In the genomic region with DNA sequence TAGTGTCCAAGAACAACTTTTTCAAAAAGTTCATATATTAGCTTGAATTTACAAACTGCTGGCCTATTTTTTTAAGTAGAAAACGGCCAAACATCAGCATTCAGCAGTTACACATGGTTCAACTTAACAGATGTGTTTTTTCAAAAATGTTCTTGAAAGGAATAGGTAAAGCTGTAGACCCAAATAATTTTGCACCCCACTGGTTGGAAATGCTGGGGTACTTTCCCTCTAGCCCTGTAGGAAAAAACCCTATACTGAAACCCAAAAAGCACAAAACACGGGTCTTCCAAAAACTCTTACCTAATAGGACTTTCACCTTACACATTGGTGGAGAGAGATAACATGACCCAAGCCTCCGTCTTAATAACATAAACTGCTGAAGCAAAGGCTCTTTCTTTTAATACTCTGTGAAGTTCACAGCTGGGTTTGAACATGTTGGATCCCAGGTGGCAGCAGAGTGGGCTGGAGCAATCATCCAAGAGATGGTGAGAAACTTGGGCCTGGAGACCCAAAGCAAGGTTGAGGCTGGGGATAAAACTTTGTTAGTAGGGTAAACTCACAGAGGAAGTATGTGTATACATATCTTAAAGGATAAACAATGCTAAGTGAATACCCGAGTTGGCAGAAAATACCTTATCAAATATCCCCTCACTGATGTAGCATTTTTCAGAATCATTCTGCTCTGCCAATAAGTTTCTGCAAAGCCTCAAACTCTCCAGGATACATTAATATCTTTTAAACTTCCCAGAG, we compare ENCODE assay signal across 8 cellular contexts. TPM values are rescaled to one million over a fixed set of nuclear protein-coding genes. Genes with fewer than 3 reads are reported as not detected.
DNase-seq lines count a peak whose midpoint lies in the region; ATAC-seq, FAIRE-seq and TF ChIP-seq lines count a peak whose summit lies in the region.

No MANE protein-coding gene starts in this region.

- no peaks in the 10 kb centered on the region for H3K9me3 Mint-ChIP-seq in activated naive CD8-positive, alpha-beta T cell (ENCODE audit: low read depth)

- H3K36me3 Mint-ChIP-seq in activated naive CD8-positive, alpha-beta T cell: peaks cover 10% of the 10 kb centered on the region

- H3K4me1 ChIP-seq in heart left ventricle: peaks cover 3 to 60% (median 35%) of the 10 kb centered on the region in 12 donors
- peaks cover 50% of the 10 kb centered on the region for H3K4me1 ChIP-seq in HepG2 (ENCODE audit: insufficient read depth, low read length)
- peaks cover 32% of the 10 kb centered on the region for H3K4me1 ChIP-seq in upper lobe of right lung

- H3K4me3 ChIP-seq in heart left ventricle (peak overlapping the region; percentile 57 to 96 (median 80)), HepG2 (replicated peaks in 1 of 3; ENCODE audit: insufficient read depth in 1 of 3, low read depth in 2 of 3, low read length in 3 of 3) (peak overlapping the region; percentile 46 to 97 (median 79)), upper lobe of right lung (peak overlapping the region; percentile 95)

- peak overlapping the region; percentile 96 for H3K27ac Mint-ChIP-seq in activated naive CD8-positive, alpha-beta T cell

- H3K79me2 ChIP-seq in HepG2 (ENCODE audit: insufficient read depth, low read length): peaks cover 51% of the 10 kb centered on the region

- peak overlapping the region in 11 of 12 donors; percentile 60 to 84 (median 74) for H3K27ac ChIP-seq in heart left ventricle
- H3K27ac ChIP-seq in HepG2 (ENCODE audit: extremely low read length, insufficient read depth, low read length): peak overlapping the region; percentile 94
- H3K27ac ChIP-seq in upper lobe of right lung: peak overlapping the region; percentile 88

- CTCF ChIA-PET in HepG2 (lab: Yijun Ruan, JAX; ENCODE audit: low intra/inter-chr PET ratio, low total read pairs): no interaction called here

- peak overlapping the region; percentile 81 for H3K9ac ChIP-seq in HepG2 (ENCODE audit: insufficient read depth, low read depth, low read length)

- WGBS in heart left ventricle, 4 donors: 43 to 53% (median 51%) methylated on average over 4 of the region's 4 CpGs
- WGBS in HepG2 (ENCODE audit: low lambda C conversion rate): 24% methylated on average over 4 of the region's 4 CpGs

- peak overlapping the region; percentile 99 for H3K4me3 Mint-ChIP-seq in activated naive CD8-positive, alpha-beta T cell

- POLR2A ChIA-PET in HepG2 (lab: Yijun Ruan, JAX): interaction anchor here (0.7 to 2.6 kb wide), 12 partner anchors 10 to 893 kb away, joined by 3 to 20 read pairs (median 4); partner anchors contain the start of genes ANXA7, CFAP70, DNAJB12 and ECD

- in situ Hi-C loops in HepG2 (cut with HindIII; ENCODE audit: extremely low pct_ligation_motif_present, low pct_unique_long_range_greater_than_20kb): no loop called here

- ATAC-seq in heart left ventricle (no peak), left cardiac atrium (no peak), HepG2 (no peak), upper lobe of right lung (no peak), HG03354 (IDR thresholded peaks at IDR 0.05; ENCODE audit: poor library complexity, severe bottlenecking, unreplicated experiment) (no peak)

- no peaks in the 10 kb centered on the region for H3K27me3 Mint-ChIP-seq in activated naive CD8-positive, alpha-beta T cell

- H3K9me3 ChIP-seq in heart left ventricle (no peaks in the 10 kb centered on the region), HepG2 (ENCODE audit: low read length) (no peaks in the 10 kb centered on the region), upper lobe of right lung (no peaks in the 10 kb centered on the region)

- TSS peak; percentile 94 for BruUV-seq in HepG2 (replicated peaks; lab: Mats Ljungman, UMichigan)

- intact Hi-C loops in heart left ventricle (cut with DNase I): no loop called here
- intact Hi-C loops in left cardiac atrium (cut with DNase I): no loop called here
- intact Hi-C loops in HepG2 (cut with micrococcal nuclease; ENCODE audit: unreplicated experiment): loop anchor here (2.0 kb wide), 1 partner anchor 79 kb away; the partner anchor contains the start of genes ECD and FAM149B1
- intact Hi-C loops in upper lobe of right lung (cut with DNase I): no loop called here

- peaks cover 47% of the 10 kb centered on the region for H3K4me1 Mint-ChIP-seq in activated naive CD8-positive, alpha-beta T cell (ENCODE audit: low read depth)

- H4K20me1 ChIP-seq in HepG2 (ENCODE audit: insufficient read depth, low read length): no peaks in the 10 kb centered on the region

- FAIRE-seq in HepG2 (lab: Jason Lieb, UNC): no peak

- TF ChIP-seq EP300 in HepG2 (IDR thresholded peaks at IDR 0.05; ENCODE audit: low read depth in 2 of 2, low read length in 2 of 2): no peak
- TF ChIP-seq EP300 in HepG2 (CRISPR knock-in tag; IDR thresholded peaks at IDR 0.05; ENCODE audit: borderline replicate concordance): no peak

- DNase-seq in heart left ventricle (no peak), left cardiac atrium (no peak), HepG2 (ENCODE audit: low spot score) (no peak), upper lobe of right lung (no peak), NCI-H510A treated with DMSO at 0.1 percent for 48 hours (lab: John Stamatoyannopoulos, UW) (no peak), dedifferentiated amniotic fluid mesenchymal stem cell (ENCODE audit: extremely low spot score) (no peak)

- TF ChIP-seq POLR2A in heart left ventricle (IDR thresholded peaks at IDR 0.05): no peak
- TF ChIP-seq POLR2A in HepG2 (IDR thresholded peaks at IDR 0.05; ENCODE audit: insufficient read depth in 1 of 2, low read depth in 2 of 2, low read length in 2 of 2): no peak

- H3K36me3 ChIP-seq in heart left ventricle: peaks cover 0 to 58% (median 51%) of the 10 kb centered on the region in 9 donors
- H3K36me3 ChIP-seq in HepG2 (replicated peaks in 1 of 2; ENCODE audit: control insufficient read depth in 1 of 2, insufficient read depth in 2 of 2, low read length in 2 of 2): peaks cover 4 to 28% of the 10 kb centered on the region in 2 experiments
- peaks cover 41% of the 10 kb centered on the region for H3K36me3 ChIP-seq in upper lobe of right lung

- H3K4me2 ChIP-seq in HepG2 (ENCODE audit: low read depth, low read length): peak overlapping the region; percentile 79

- H2AFZ ChIP-seq in HepG2 (ENCODE audit: low read length): no peak overlapping the region

- no peak for TF ChIP-seq CTCF in heart left ventricle (IDR thresholded peaks at IDR 0.05)
- TF ChIP-seq CTCF in HepG2 (CRISPR knock-in tag; IDR thresholded peaks at IDR 0.05): no peak
- no peak for TF ChIP-seq CTCF in upper lobe of right lung (IDR thresholded peaks at IDR 0.05)

- H3K27me3 ChIP-seq in heart left ventricle (no peaks in the 10 kb centered on the region), HepG2 (ENCODE audit: control insufficient read depth in 1 of 2, insufficient read depth in 2 of 2, low read length in 2 of 2) (no peaks in the 10 kb centered on the region; a peak in 1 of 5 replicates), upper lobe of right lung (no peaks in the 10 kb centered on the region)

- no peak for TF ChIP-seq RAD21 in HepG2 (CRISPR knock-in tag; IDR thresholded peaks at IDR 0.05)

RNA-seq across cellular contexts. Expression of gene DNAJC9, which starts 0.6 kb away (rescaled TPM):
- 10 to 100 TPM in 1 of 9 donors, 1 to 10 TPM in 8; 6.5 to 11.6 (median 6.8) TPM for total RNA-seq in heart left ventricle
- 1 to 10 TPM; 5.8 to 8.7 TPM for polyA plus RNA-seq in heart left ventricle
- 10 to 100 TPM in 1 of 2 donors, 1 to 10 TPM in 1; 8.8 to 11.5 TPM for total RNA-seq in left cardiac atrium
- total RNA-seq in HepG2 (2016; rRNA removed; fragmentation: Illumina TruSeq; extraction: Trizol): 60.3 and 76.9 TPM in 2 replicates
- 13.2 TPM in 2 replicates for total RNA-seq in HepG2 (2016; cell fraction: cytosol; rRNA removed; fragmentation: Illumina TruSeq; extraction: Trizol; ENCODE audit: low read depth)
- total RNA-seq in HepG2 (2016; cell fraction: insoluble cytoplasmic fraction; rRNA removed; fragmentation: Illumina TruSeq; extraction: Trizol): 60.9 and 80.0 TPM in 2 replicates
- total RNA-seq in HepG2 (2016; cell fraction: membrane; rRNA removed; fragmentation: Illumina TruSeq; extraction: Trizol): 32.4 and 33.9 TPM in 2 replicates
- total RNA-seq in HepG2 (2016; cell fraction: nucleus; rRNA removed; fragmentation: Illumina TruSeq; extraction: Trizol): 36.9 and 43.2 TPM in 2 replicates
- polyA plus RNA-seq in HepG2 (2011; rRNA removed): 13.4 and 15.9 TPM in 2 replicates
- 11.3 and 11.9 TPM in 2 replicates for polyA plus RNA-seq in HepG2 (2011; cell fraction: cytosol; rRNA removed)
- 35.4 and 37.6 TPM in 2 replicates for polyA plus RNA-seq in HepG2 (2011; cell fraction: nucleus; rRNA removed)
- 13.4 and 16.3 TPM in 2 replicates for polyA plus RNA-seq in HepG2 (2012)
- 9.4 and 10.9 TPM in 2 replicates for polyA plus RNA-seq in HepG2 (2016; cell fraction: cytosol; fragmentation: Illumina TruSeq; extraction: Trizol; ENCODE audit: low read depth)
- polyA plus RNA-seq in HepG2 (2016; cell fraction: insoluble cytoplasmic fraction; fragmentation: Illumina TruSeq; extraction: Trizol; ENCODE audit: low read depth): 60.5 and 63.2 TPM in 2 replicates
- polyA plus RNA-seq in HepG2 (2016; cell fraction: membrane; fragmentation: Illumina TruSeq; extraction: Trizol; ENCODE audit: low read depth): 19.3 and 19.6 TPM in 2 replicates
- 59.2 and 60.2 TPM in 2 replicates for polyA plus RNA-seq in HepG2 (2016; cell fraction: nucleus; fragmentation: Illumina TruSeq; extraction: Trizol; ENCODE audit: insufficient read depth, low read depth)
- 17.9 and 39.2 TPM in 2 replicates for polyA minus RNA-seq in HepG2 (2011; rRNA and poly(A)+ RNA removed; ENCODE audit: low replicate concordance)
- 6.5 and 8.3 TPM in 2 replicates for polyA minus RNA-seq in HepG2 (2011; cell fraction: cytosol; rRNA and poly(A)+ RNA removed)
- polyA minus RNA-seq in HepG2 (2011; cell fraction: nucleus; rRNA and poly(A)+ RNA removed): 35.7 and 36.1 TPM in 2 replicates
- total RNA-seq in upper lobe of right lung: 12.4 TPM

RNA-seq across cellular contexts. Expression of gene MRPS16, which starts 4.8 kb away (rescaled TPM):
- total RNA-seq in heart left ventricle (100 to 1,000 TPM in 6 of 9 donors, 10 to 100 TPM in 3; 56.5 to 112 (median 101) TPM), left cardiac atrium (10 to 100 TPM; 78.8 to 82.1 TPM), HepG2 (2016; rRNA removed; fragmentation: Illumina TruSeq; extraction: Trizol) (135 and 189 TPM in 2 replicates), upper lobe of right lung (52.5 TPM)
- polyA plus RNA-seq in heart left ventricle (10 to 100 TPM; 80.5 to 85.8 TPM), HepG2 (2011; rRNA removed) (70.1 and 70.8 TPM in 2 replicates)
- 45.7 and 60.1 TPM in 2 replicates for total RNA-seq in HepG2 (2016; cell fraction: cytosol; rRNA removed; fragmentation: Illumina TruSeq; extraction: Trizol; ENCODE audit: low read depth)
- total RNA-seq in HepG2 (2016; cell fraction: insoluble cytoplasmic fraction; rRNA removed; fragmentation: Illumina TruSeq; extraction: Trizol): 136 and 203 TPM in 2 replicates
- total RNA-seq in HepG2 (2016; cell fraction: membrane; rRNA removed; fragmentation: Illumina TruSeq; extraction: Trizol): 93.5 and 107 TPM in 2 replicates
- 46.1 and 51.7 TPM in 2 replicates for total RNA-seq in HepG2 (2016; cell fraction: nucleus; rRNA removed; fragmentation: Illumina TruSeq; extraction: Trizol)
- 71.9 and 101 TPM in 2 replicates for polyA plus RNA-seq in HepG2 (2011; cell fraction: cytosol; rRNA removed)
- polyA plus RNA-seq in HepG2 (2011; cell fraction: nucleus; rRNA removed): 47.7 and 52.2 TPM in 2 replicates
- polyA plus RNA-seq in HepG2 (2012): 46.9 and 60.5 TPM in 2 replicates
- 72.0 and 95.9 TPM in 2 replicates for polyA plus RNA-seq in HepG2 (2016; cell fraction: cytosol; fragmentation: Illumina TruSeq; extraction: Trizol; ENCODE audit: low read depth)
- polyA plus RNA-seq in HepG2 (2016; cell fraction: insoluble cytoplasmic fraction; fragmentation: Illumina TruSeq; extraction: Trizol; ENCODE audit: low read depth): 178 and 185 TPM in 2 replicates
- 98.6 and 105 TPM in 2 replicates for polyA plus RNA-seq in HepG2 (2016; cell fraction: membrane; fragmentation: Illumina TruSeq; extraction: Trizol; ENCODE audit: low read depth)
- polyA plus RNA-seq in HepG2 (2016; cell fraction: nucleus; fragmentation: Illumina TruSeq; extraction: Trizol; ENCODE audit: insufficient read depth, low read depth): 94.8 and 101 TPM in 2 replicates
- polyA minus RNA-seq in HepG2 (2011; rRNA and poly(A)+ RNA removed; ENCODE audit: low replicate concordance): 139 and 229 TPM in 2 replicates
- polyA minus RNA-seq in HepG2 (2011; cell fraction: cytosol; rRNA and poly(A)+ RNA removed): 44.1 TPM in 2 replicates
- 27.9 and 35.8 TPM in 2 replicates for polyA minus RNA-seq in HepG2 (2011; cell fraction: nucleus; rRNA and poly(A)+ RNA removed)
